In the genomic region with DNA sequence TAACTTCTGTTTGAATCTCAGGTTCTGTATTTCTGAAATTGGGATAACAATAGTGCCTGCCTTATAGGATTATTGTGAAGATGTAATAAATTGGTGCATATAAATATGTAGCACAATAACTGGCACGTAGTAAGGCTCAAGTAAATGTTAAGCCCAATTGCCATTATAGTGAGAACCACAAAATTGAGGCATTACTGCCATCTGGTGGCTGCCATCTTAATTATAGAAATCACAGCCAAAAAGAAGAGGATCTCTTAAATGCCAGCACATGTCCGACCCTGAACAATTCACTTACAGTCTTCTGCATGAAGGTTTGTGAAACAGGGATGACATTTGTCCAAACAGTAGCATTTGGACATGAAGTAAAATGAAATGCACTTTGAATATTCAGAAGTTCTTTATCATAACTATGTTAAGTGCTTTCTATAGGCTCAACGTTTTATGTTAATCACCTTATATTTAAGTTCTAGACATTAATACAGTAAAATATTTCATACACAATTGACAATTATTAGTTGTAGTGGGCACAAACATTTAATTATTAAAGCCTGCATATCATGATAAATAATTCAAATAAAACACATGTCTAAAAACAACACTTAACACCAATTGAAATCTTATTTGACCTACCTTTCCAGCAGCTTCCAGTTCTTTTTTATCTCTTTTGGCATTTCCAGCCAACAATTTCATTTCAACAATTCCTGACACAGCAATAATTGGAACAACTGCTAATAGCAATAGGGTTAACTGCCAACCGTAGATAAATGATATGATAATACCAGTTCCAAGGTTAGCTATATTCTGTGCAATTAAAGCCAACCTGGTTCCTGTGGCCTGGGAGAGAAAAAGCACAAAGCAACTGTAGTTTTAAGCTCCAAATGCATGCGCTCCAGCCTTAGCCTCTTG, we compare ENCODE assay signal across 8 cellular contexts. TPM values are rescaled to one million over a fixed set of nuclear protein-coding genes. Genes with fewer than 3 reads are reported as not detected.
DNase-seq lines count a peak whose midpoint lies in the region; ATAC-seq and TF ChIP-seq lines count a peak whose summit lies in the region.

No MANE protein-coding gene starts in this region.

- H3K27me3 ChIP-seq in foreskin keratinocyte (no peaks in the 10 kb centered on the region), parathyroid adenoma (ENCODE audit: control insufficient read depth, insufficient read depth, low read length) (no peaks in the 10 kb centered on the region), uterus (no peaks in the 10 kb centered on the region)

- no peaks in the 10 kb centered on the region for H3K36me3 ChIP-seq in parathyroid adenoma (ENCODE audit: control insufficient read depth, insufficient read depth, low read length)
- H3K36me3 ChIP-seq in uterus = no peaks in the 10 kb centered on the region

- no peak overlapping the region for H3K27ac Mint-ChIP-seq in activated T-helper 17 cell treated with anti-CD3 and anti-CD28 coated beads, Interleukin-2, amount 50 U/mL, for 72 hours

- no peak overlapping the region for H3K9ac ChIP-seq in parathyroid adenoma

- no peaks in the 10 kb centered on the region for H3K9me3 ChIP-seq in parathyroid adenoma (ENCODE audit: control insufficient read depth, low read length)
- H3K9me3 ChIP-seq in uterus = no peaks in the 10 kb centered on the region

- H3K4me2 ChIP-seq in parathyroid adenoma (ENCODE audit: low read length) = no peak overlapping the region

- DNase-seq in DMS 273 treated with DMSO at 0.1 percent for 48 hours (lab: John Stamatoyannopoulos, UW) (peak; percentile 44), LHCN-M2 (ENCODE audit: low read depth) (peak; percentile 69), RPMI8226 (peak; percentile 73), foreskin keratinocyte (peak in 1 of 2 donors; percentile 41), uterus (peak; percentile 30 to 59)

- H3K79me2 ChIP-seq in parathyroid adenoma = no peaks in the 10 kb centered on the region

- no peak overlapping the region for H3K27ac ChIP-seq in foreskin keratinocyte
- H3K27ac ChIP-seq in parathyroid adenoma = no peak overlapping the region
- H3K27ac ChIP-seq in uterus = no peak overlapping the region

- no peak overlapping the region for H3K4me3 Mint-ChIP-seq in activated T-helper 17 cell treated with anti-CD3 and anti-CD28 coated beads, Interleukin-2, amount 50 U/mL, for 72 hours

- ATAC-seq in GM21528 (IDR thresholded peaks at IDR 0.05; ENCODE audit: low FRiP score, unreplicated experiment) (peak; percentile 73), foreskin keratinocyte (peak; percentile 65)
- peak; percentile 57 for ATAC-seq in activated T-helper 17 cell treated with anti-CD3 and anti-CD28 coated beads, Interleukin-2, amount 50 U/mL, for 72 hours (replicated peaks)

- TF ChIP-seq POLR2A in uterus (IDR thresholded peaks at IDR 0.05) = no peak

- intact Hi-C loops in uterus (cut with DNase I; ENCODE audit: low total_unique reads) = loop anchor here (5.0 kb wide), 1 partner anchor 105 kb away; no protein-coding TSS in a partner anchor

- TF ChIP-seq CTCF in foreskin keratinocyte (conservative IDR thresholded peaks at IDR 0.05) = peak; percentile 89
- TF ChIP-seq CTCF in parathyroid adenoma (IDR thresholded peaks at IDR 0.05) = peak; percentile 66
- TF ChIP-seq CTCF in uterus (IDR thresholded peaks at IDR 0.05) = peak; percentile 59 to 79 (median 72)

- H3K36me3 Mint-ChIP-seq in activated T-helper 17 cell treated with anti-CD3 and anti-CD28 coated beads, Interleukin-2, amount 50 U/mL, for 72 hours (ENCODE audit: low read depth) = no peaks in the 10 kb centered on the region

- no peaks in the 10 kb centered on the region for H3K27me3 Mint-ChIP-seq in activated T-helper 17 cell treated with anti-CD3 and anti-CD28 coated beads, Interleukin-2, amount 50 U/mL, for 72 hours

- H3K4me1 Mint-ChIP-seq in activated T-helper 17 cell treated with anti-CD3 and anti-CD28 coated beads, Interleukin-2, amount 50 U/mL, for 72 hours = no peaks in the 10 kb centered on the region

- H3K4me3 ChIP-seq in parathyroid adenoma (ENCODE audit: low read depth, low read length) = no peak overlapping the region
- no peak overlapping the region for H3K4me3 ChIP-seq in uterus

- no peaks in the 10 kb centered on the region for H3K9me3 Mint-ChIP-seq in activated T-helper 17 cell treated with anti-CD3 and anti-CD28 coated beads, Interleukin-2, amount 50 U/mL, for 72 hours

- no peak overlapping the region for H2AFZ ChIP-seq in parathyroid adenoma

- H3K4me1 ChIP-seq in foreskin keratinocyte = no peaks in the 10 kb centered on the region
- no peaks in the 10 kb centered on the region for H3K4me1 ChIP-seq in parathyroid adenoma
- no peaks in the 10 kb centered on the region for H3K4me1 ChIP-seq in uterus

RNA-seq across cellular contexts. Expression of a gene that starts 58.5 kb away (rescaled TPM):
- total RNA-seq in LHCN-M2 (2014; rRNA removed) (not detected in 2 replicates), foreskin keratinocyte (not detected in 2 replicates), uterus (1 to 10 TPM in 2 of 4 donors, under 1 TPM in 1, not detected in 1; 0.29 to 2.4 (median 1.1) TPM)
- not detected for polyA plus RNA-seq in LHCN-M2 (2012)
- total RNA-seq in activated T-helper 17 cell treated with anti-CD3 and anti-CD28 coated beads, Interleukin-2, amount 50 U/mL, for 72 hours = not detected
- 0.01 TPM in 1 of 2 replicates, not detected in the other for polyA plus RNA-seq in foreskin keratinocyte
